Comparison of ENCODE assay signal across 10 cellular contexts in genomic region chr7:46774515-46774914, GRCh38.
"Had no signal": no experiment of that assay in that cellular context is flagged by ENCODE, and none has a peak within 500 bp of the region (broad histone marks: within the 10 kb centered on the region; RNA-seq: fewer than 3 reads in every experiment).

No MANE protein-coding gene starts in this region.

- H3K4me3 ChIP-seq: dorsolateral prefrontal cortex, skin epidermis had no signal

- H3K27ac ChIP-seq: dorsolateral prefrontal cortex, skin epidermis had no signal

- DNase-seq: activated CD4-positive, CD25-positive, alpha-beta regulatory T cell treated with anti-CD3 and anti-CD28 coated beads, Interleukin-2, amount 50 U/mL, for 72 hours; activated naive CD4-positive, alpha-beta T cell; activated naive CD8-positive, alpha-beta T cell treated with anti-CD3 and anti-CD28 coated beads, Interleukin-2, amount 10 ng/mL, durations not matched to agents 7 days and 5 days; dorsolateral prefrontal cortex; endodermal cell; stimulated activated CD4-positive, alpha-beta T cell treated with anti-CD3 and anti-CD28 coated beads, Interleukin-15, amount 100 ng/mL, for 24 hours; stimulated activated CD4-positive, alpha-beta T cell treated with anti-CD3 and anti-CD28 coated beads, Interleukin-4, amount 100 ng/mL, for 24 hours; stimulated activated naive CD4-positive, alpha-beta T cell treated with Interleukin-2 at 50 U/mL for 16 hours; substantia nigra had no signal
